ENCODE assay signal across 1 cellular context in the genomic region with DNA sequence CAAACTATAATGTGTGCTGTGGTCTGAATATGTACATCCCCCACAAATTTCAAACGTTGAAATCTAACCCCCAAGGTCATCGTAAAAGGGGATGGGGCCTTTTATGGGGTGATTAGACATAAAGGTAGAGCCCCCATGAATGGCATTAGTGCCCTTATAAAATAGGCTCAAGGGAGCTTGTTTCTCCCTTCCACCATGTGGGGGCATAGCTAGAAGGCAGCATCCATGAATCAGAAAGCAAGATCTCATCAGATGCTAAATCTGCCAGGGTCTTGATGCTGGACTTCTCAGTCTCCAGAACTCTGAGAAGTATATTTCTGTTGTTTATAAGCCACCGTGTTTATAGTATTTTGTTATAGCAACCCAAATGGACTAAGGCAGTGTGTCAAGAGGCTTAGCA.
TF ChIP-seq lines count a peak whose summit lies in the region.

No MANE protein-coding gene starts in this region.

TF ChIP-seq in GM12878, 131 proteins besides CTCF, POLR2A, EP300 and RAD21:
- TF ChIP-seq KAT2A (conservative IDR thresholded peaks at IDR 0.05; ENCODE audit: control insufficient read depth, low read depth, low read length) (no peak), ZNF217 (IDR thresholded peaks at IDR 0.05) (no peak), ZBED1 (IDR thresholded peaks at IDR 0.05; ENCODE audit: borderline replicate concordance) (0 out of 2 replicates have a peak, but pooled peaks have one; percentile 4)
- TF ChIP-seq, protein P1, sequence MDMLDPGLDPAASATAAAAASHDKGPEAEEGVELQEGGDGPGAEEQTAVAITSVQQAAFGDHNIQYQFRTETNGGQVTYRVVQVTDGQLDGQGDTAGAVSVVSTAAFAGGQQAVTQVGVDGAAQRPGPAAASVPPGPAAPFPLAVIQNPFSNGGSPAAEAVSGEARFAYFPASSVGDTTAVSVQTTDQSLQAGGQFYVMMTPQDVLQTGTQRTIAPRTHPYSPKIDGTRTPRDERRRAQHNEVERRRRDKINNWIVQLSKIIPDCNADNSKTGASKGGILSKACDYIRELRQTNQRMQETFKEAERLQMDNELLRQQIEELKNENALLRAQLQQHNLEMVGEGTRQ (IDR thresholded peaks at IDR 0.05; ENCODE audit: borderline replicate concordance, low read depth, low read length): no peak
